Comparison of ENCODE assay signal across 8 cellular contexts in genomic region chrX:154457491-154458115, GRCh38. TPM values are rescaled to one million over a fixed set of nuclear protein-coding genes. Genes with fewer than 3 reads are reported as not detected.
A peak's percentile ranks its signal among the peaks of the same experiment; 100 is the strongest.
DNase-seq lines count a peak whose midpoint lies in the region; ATAC-seq and TF ChIP-seq lines count a peak whose summit lies in the region.

No MANE protein-coding gene starts in this region.

- H3K9me3 ChIP-seq in right atrium auricular region (no peaks in the 10 kb centered on the region), skeletal muscle satellite cell (replicated peaks; ENCODE audit: low read length) (no peaks in the 10 kb centered on the region)

- H3K27me3 ChIP-seq in right atrium auricular region (no peaks in the 10 kb centered on the region), skeletal muscle satellite cell (ENCODE audit: control insufficient read depth, insufficient read depth, low read length) (no peaks in the 10 kb centered on the region)

- peak; percentile 57 for ATAC-seq in GM18502 (IDR thresholded peaks at IDR 0.05; ENCODE audit: poor library complexity, unreplicated experiment)
- peak; percentile 61 for ATAC-seq in HG03066 (IDR thresholded peaks at IDR 0.05; ENCODE audit: low read depth, unreplicated experiment)

- H3K4me1 ChIP-seq in right atrium auricular region, result peaks cover 0 to 5% of the 10 kb centered on the region in 2 donors
- H3K4me1 ChIP-seq in skeletal muscle satellite cell (ENCODE audit: control insufficient read depth, insufficient read depth, low read length), result peaks cover 11% of the 10 kb centered on the region

- DNase-seq in NCI-H69 (lab: John Stamatoyannopoulos, UW), result peak; percentile 74
- peak; percentile 73 for DNase-seq in activated naive CD4-positive, alpha-beta T cell treated with anti-CD3 and anti-CD28 coated beads, Interleukin-2, amount 10 ng/mL, durations not matched to agents 7 days and 5 days
- DNase-seq in right atrium auricular region (ENCODE audit: low spot score), result no peak
- no peak for DNase-seq in Kasumi-1 (lab: John Stamatoyannopoulos, UW)

- peaks cover 8% of the 10 kb centered on the region for H3K36me3 ChIP-seq in right atrium auricular region
- peaks cover 21% of the 10 kb centered on the region for H3K36me3 ChIP-seq in skeletal muscle satellite cell (ENCODE audit: insufficient read depth, low read length)

- H3K4me3 Mint-ChIP-seq in activated naive CD4-positive, alpha-beta T cell treated with anti-CD3 and anti-CD28 coated beads, Interleukin-2, amount 10 ng/mL, durations not matched to agents 7 days and 5 days, result peak overlapping the region; percentile 83

- no peak for TF ChIP-seq CTCF in 22Rv1 (IDR thresholded peaks at IDR 0.05)
- TF ChIP-seq CTCF in right atrium auricular region (IDR thresholded peaks at IDR 0.05), result no peak

- peaks cover 8% of the 10 kb centered on the region for H3K36me3 Mint-ChIP-seq in activated naive CD4-positive, alpha-beta T cell treated with anti-CD3 and anti-CD28 coated beads, Interleukin-2, amount 10 ng/mL, durations not matched to agents 7 days and 5 days

- CTCF ChIA-PET in activated naive CD4-positive, alpha-beta T cell treated with anti-CD3 and anti-CD28 coated beads, Interleukin-2, amount 10 ng/mL, durations not matched to agents 7 days and 5 days (lab: Charles Lee), result no interaction called here

- H3K27ac ChIP-seq in 22Rv1 (peak overlapping the region; percentile 59), right atrium auricular region (peak overlapping the region; percentile 72 to 74)

- H3K4me1 Mint-ChIP-seq in activated naive CD4-positive, alpha-beta T cell treated with anti-CD3 and anti-CD28 coated beads, Interleukin-2, amount 10 ng/mL, durations not matched to agents 7 days and 5 days, result peaks cover 16% of the 10 kb centered on the region

- peak overlapping the region; percentile 42 to 66 for H3K4me3 ChIP-seq in right atrium auricular region
- peak overlapping the region; percentile 80 for H3K4me3 ChIP-seq in skeletal muscle satellite cell (ENCODE audit: low read length)

- peak overlapping the region; percentile 86 for H3K9ac ChIP-seq in skeletal muscle satellite cell (ENCODE audit: low read depth, low read length)

- peak overlapping the region; percentile 97 for H3K4me2 ChIP-seq in skeletal muscle satellite cell (ENCODE audit: low read length)

- peak overlapping the region; percentile 91 for H3K27ac Mint-ChIP-seq in activated naive CD4-positive, alpha-beta T cell treated with anti-CD3 and anti-CD28 coated beads, Interleukin-2, amount 10 ng/mL, durations not matched to agents 7 days and 5 days

- no peaks in the 10 kb centered on the region for H3K27me3 Mint-ChIP-seq in activated naive CD4-positive, alpha-beta T cell treated with anti-CD3 and anti-CD28 coated beads, Interleukin-2, amount 10 ng/mL, durations not matched to agents 7 days and 5 days

- H3K9me3 Mint-ChIP-seq in activated naive CD4-positive, alpha-beta T cell treated with anti-CD3 and anti-CD28 coated beads, Interleukin-2, amount 10 ng/mL, durations not matched to agents 7 days and 5 days, result no peaks in the 10 kb centered on the region

RNA-seq across cellular contexts. Expression of gene PLXNA3, which starts 0.5 kb away (rescaled TPM):
- 1 to 10 TPM; 5.9 to 7.1 TPM for total RNA-seq in right atrium auricular region
- 10.4 and 17.3 TPM in 2 replicates for total RNA-seq in skeletal muscle satellite cell (2012; rRNA removed)

RNA-seq across cellular contexts. Expression of gene FAM50A, which starts 13.7 kb away (rescaled TPM):
- total RNA-seq in right atrium auricular region, result 10 to 100 TPM; 24.3 to 41.7 TPM
- total RNA-seq in skeletal muscle satellite cell (2012; rRNA removed), result 36.5 and 52.0 TPM in 2 replicates

RNA-seq across cellular contexts. Expression of gene GDI1, which starts 20.6 kb away (rescaled TPM):
- 100 to 1,000 TPM in 1 of 2 donors, 10 to 100 TPM in 1; 73.8 to 116 TPM for total RNA-seq in right atrium auricular region
- total RNA-seq in skeletal muscle satellite cell (2012; rRNA removed), result 62.1 and 83.9 TPM in 2 replicates

RNA-seq across cellular contexts. Expression of gene LAGE3, which starts 21.5 kb away (rescaled TPM):
- 10 to 100 TPM; 20.1 to 32.9 TPM for total RNA-seq in right atrium auricular region
- 21.8 and 24.0 TPM in 2 replicates for total RNA-seq in skeletal muscle satellite cell (2012; rRNA removed)

RNA-seq across cellular contexts. Expression of gene UBL4A, which starts 28.8 kb away (rescaled TPM):
- 10 to 100 TPM; 54.6 to 61.0 TPM for total RNA-seq in right atrium auricular region
- 33.2 and 34.0 TPM in 2 replicates for total RNA-seq in skeletal muscle satellite cell (2012; rRNA removed)

Comparison
In these comparisons a context has a peak if more than half of its experiments do, and no peak if none do; other contexts are left out.
1. DNase-seq: peak in NCI-H69 (single experiment) and activated naive CD4-positive, alpha-beta T cell treated with anti-CD3 and anti-CD28 coated beads, Interleukin-2, amount 10 ng/mL, durations not matched to agents 7 days and 5 days (single experiment); none in right atrium auricular region (single experiment) and Kasumi-1 (0 of 2).